ENCODE assay signal across 9 cellular contexts in the genomic region with DNA sequence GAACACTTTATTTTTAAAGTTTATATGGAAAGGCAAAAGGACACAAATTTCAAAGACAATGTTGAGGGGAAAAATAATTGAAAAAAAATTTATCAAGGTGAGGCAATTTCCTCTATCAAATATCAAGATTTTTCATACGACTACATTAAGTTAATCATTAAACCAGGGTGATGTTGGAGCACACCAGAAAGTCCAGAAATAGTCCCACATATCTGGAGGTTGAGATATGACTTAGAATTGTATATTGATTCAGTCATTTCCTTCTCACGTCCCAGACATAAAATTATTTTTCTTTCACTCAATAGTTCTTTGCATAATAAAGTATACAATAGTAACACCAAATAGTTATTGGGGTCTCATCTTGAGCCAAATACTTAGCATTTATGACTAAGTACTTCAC.
"Had no signal": no experiment of that assay in that cellular context is flagged by ENCODE, and none has a peak within 500 bp of the region (broad histone marks: within the 10 kb centered on the region; RNA-seq: fewer than 3 reads in every experiment).

No MANE protein-coding gene starts in this region.

- H3K27ac ChIP-seq: HL-60, KMS-11 had no signal

- DNase-seq: IMR-90, KBM-7, KG1 had no signal

- H3K4me3 ChIP-seq: K562 had no signal

- H3K27ac Mint-ChIP-seq: IgD-negative memory B cell had no signal

- H3K27me3 Mint-ChIP-seq: IgD-negative memory B cell had no signal

- FAIRE-seq: HepG2, HTR-8/SVneo, K562 had no signal

- ATAC-seq: HepG2, K562 had no signal

- H3K4me1 Mint-ChIP-seq: IgD-negative memory B cell had no signal

- H3K4me3 Mint-ChIP-seq: IgD-negative memory B cell had no signal

- H3K36me3 Mint-ChIP-seq: IgD-negative memory B cell had no signal
